8 cellular contexts compared by ENCODE assay signal in genomic region chr16:70737377-70738082, GRCh38.
A peak's percentile ranks its signal among the peaks of the same experiment; 100 is the strongest.
DNase-seq lines count a peak whose midpoint lies in the region; ATAC-seq lines count a peak whose summit lies in the region.

No MANE protein-coding gene starts in this region.

- H3K36me3 ChIP-seq in BLaER1 treated with 17β-estradiol and CSF1 and Interleukin-3, amounts not matched to agents 10 nM and 100 nM: peaks cover 3 to 83% (median 6%) of the 10 kb centered on the region in 11 experiments

- H3K4me2 ChIP-seq in BLaER1 treated with 17β-estradiol and CSF1 and Interleukin-3, amounts not matched to agents 10 nM and 100 nM: peak overlapping the region; percentile 85 to 98 (median 93)

- peak; percentile 89 for ATAC-seq in GM21390 (IDR thresholded peaks at IDR 0.05; ENCODE audit: unreplicated experiment)

- peak overlapping the region; percentile 60 to 82 (median 74) for H3K9ac ChIP-seq in BLaER1 treated with 17β-estradiol and CSF1 and Interleukin-3, amounts not matched to agents 10 nM and 100 nM

- H3K9me3 ChIP-seq in BLaER1 treated with 17β-estradiol and CSF1 and Interleukin-3, amounts not matched to agents 10 nM and 100 nM (replicated peaks in 1 of 11): peaks cover 0 to 3% (median 2%) of the 10 kb centered on the region in 11 experiments; a peak in 17 of 22 replicates

- H3K4me3 ChIP-seq in BLaER1 treated with 17β-estradiol and CSF1 and Interleukin-3, amounts not matched to agents 10 nM and 100 nM: peak overlapping the region in 7 of 10 experiments; percentile 15 to 48 (median 35); a peak in 11 of 20 replicates
- H3K4me3 ChIP-seq in skin epidermis: no peak overlapping the region

- H3K27me3 ChIP-seq in BLaER1 treated with 17β-estradiol and CSF1 and Interleukin-3, amounts not matched to agents 10 nM and 100 nM: no peaks in the 10 kb centered on the region

- DNase-seq in Kasumi-1 (lab: John Stamatoyannopoulos, UW) (peak; percentile 42 to 53), fibroblast of the conjunctiva (ENCODE audit: low read depth) (peak; percentile 92), SKM-1 treated with dmso at 0.1 percent for 144 hours (lab: John Stamatoyannopoulos, UW; ENCODE audit: unreplicated experiment) (no peak), NCI-H1417 treated with DMSO at 0.1 percent for 48 hours (lab: John Stamatoyannopoulos, UW) (no peak)
- peak; percentile 88 to 89 for DNase-seq in activated T-cell treated with anti-CD3 and anti-CD28 coated beads, Interleukin-2, amount 50 U/mL, for 48 hours

- peaks cover 70 to 79% (median 76%) of the 10 kb centered on the region in 10 experiments for H3K4me1 ChIP-seq in BLaER1 treated with 17β-estradiol and CSF1 and Interleukin-3, amounts not matched to agents 10 nM and 100 nM

- H3K27ac ChIP-seq in BLaER1 treated with 17β-estradiol and CSF1 and Interleukin-3, amounts not matched to agents 10 nM and 100 nM: peak overlapping the region; percentile 77 to 91 (median 79)
- H3K27ac ChIP-seq in skin epidermis: peak overlapping the region in 20 of 21 experiments; percentile 17 to 89 (median 74)

- H4K20me1 ChIP-seq in BLaER1 treated with 17β-estradiol and CSF1 and Interleukin-3, amounts not matched to agents 10 nM and 100 nM: peaks cover 0 to 97% (median 0%) of the 10 kb centered on the region in 11 experiments; a peak in 10 of 22 replicates

Comparison
In these comparisons a context has a peak if more than half of its experiments do, and no peak if none do; other contexts are left out.
1. H3K4me3 ChIP-seq: peak in BLaER1 treated with 17β-estradiol and CSF1 and Interleukin-3, amounts not matched to agents 10 nM and 100 nM (7 of 10); none in skin epidermis (0 of 7).
2. DNase-seq: peak in Kasumi-1 (2 of 2), activated T-cell treated with anti-CD3 and anti-CD28 coated beads, Interleukin-2, amount 50 U/mL, for 48 hours (2 of 2) and fibroblast of the conjunctiva (single experiment); none in SKM-1 treated with dmso at 0.1 percent for 144 hours (single experiment) and NCI-H1417 treated with DMSO at 0.1 percent for 48 hours (single experiment).